8 cellular contexts compared by ENCODE assay signal in the genomic region with DNA sequence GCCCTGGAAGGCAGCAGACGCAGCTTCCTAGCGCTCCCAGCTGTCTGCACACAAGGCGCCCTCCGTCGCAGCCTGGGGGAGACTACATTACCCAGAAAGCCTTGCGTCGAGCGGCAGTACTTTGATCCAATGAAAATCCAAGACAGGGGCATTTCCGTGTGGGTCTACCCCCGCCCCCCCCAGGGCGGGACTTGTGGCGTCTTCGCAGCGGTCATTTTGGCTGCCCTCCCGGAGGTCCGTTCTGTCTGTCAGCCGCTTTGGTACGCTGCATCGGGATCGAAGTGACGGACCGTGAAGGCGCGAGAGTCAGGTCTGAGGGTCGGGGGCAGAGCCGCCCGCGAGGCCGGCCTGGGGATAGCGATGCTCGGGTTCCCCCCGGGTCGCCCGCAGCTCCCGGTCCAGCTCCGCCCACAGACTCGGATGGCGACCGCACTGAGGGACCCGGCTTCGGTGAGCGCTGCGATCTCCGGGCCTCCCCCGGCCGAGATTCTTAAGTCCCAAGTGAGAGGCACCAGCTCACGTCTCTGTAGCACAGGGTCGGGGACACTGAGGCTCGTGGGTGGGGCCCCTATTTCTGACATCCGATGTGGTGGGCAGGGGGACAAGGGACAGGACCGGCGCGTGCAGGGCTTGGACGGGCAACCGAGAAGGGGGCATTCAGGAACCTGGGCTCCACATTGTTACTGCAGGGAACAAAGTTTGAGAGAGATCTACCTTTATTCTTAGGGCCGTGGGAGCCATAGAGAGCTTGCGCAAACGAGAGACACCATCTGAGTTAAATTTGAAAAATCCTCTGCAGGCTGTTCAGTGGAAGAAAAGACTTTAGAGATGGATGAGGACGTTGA. TPM values are rescaled to one million over a fixed set of nuclear protein-coding genes. Genes with fewer than 3 reads are reported as not detected.
A peak's percentile ranks its signal among the peaks of the same experiment; 100 is the strongest.
DNase-seq lines count a peak whose midpoint lies in the region; ATAC-seq, FAIRE-seq and TF ChIP-seq lines count a peak whose summit lies in the region.

A gene (plus strand): TSS at position 182 of the 845 bp plus-strand sequence. CDS start 179 bp downstream, at position 361.

- H3K36me3 Mint-ChIP-seq in neural crest cell (ENCODE audit: low read depth) = peaks cover 65% of the 10 kb centered on the region

- no peaks in the 10 kb centered on the region for H4K20me1 ChIP-seq in Loucy (ENCODE audit: insufficient read depth, low read length, poor library complexity, severe bottlenecking)

- peak within 1 kb of the TSS; percentile 83 for H3K4me2 ChIP-seq in Loucy (ENCODE audit: low read depth, low read length, poor library complexity, severe bottlenecking)

- peak within 1 kb of the TSS; percentile 88 for H3K4me3 ChIP-seq in Loucy (ENCODE audit: low read length, poor library complexity, severe bottlenecking)
- H3K4me3 ChIP-seq in stomach = peak within 1 kb of the TSS; percentile 71 to 96 (median 84)

- ATAC-seq in foreskin keratinocyte = peak; percentile 97

- H3K4me3 Mint-ChIP-seq in neural crest cell = peak within 1 kb of the TSS; percentile 95

- H3K36me3 ChIP-seq in ES-I3 (ENCODE audit: insufficient read depth, low read length) (peaks cover 7% of the 10 kb centered on the region; the same call in 1 of the 2 replicates), Loucy (ENCODE audit: insufficient read depth, low read length) (peaks cover 12% of the 10 kb centered on the region; the same call in 1 of the 2 replicates), stomach (peaks cover 19 to 45% (median 38%) of the 10 kb centered on the region in 4 donors)

- H3K27ac ChIP-seq in foreskin keratinocyte (no peak within 1 kb of the TSS), stomach (peak within 1 kb of the TSS; percentile 77 to 89 (median 83))

- H3K27me3 Mint-ChIP-seq in neural crest cell (ENCODE audit: low read depth) = no peaks in the 10 kb centered on the region

- H3K9me3 ChIP-seq in ES-I3 (ENCODE audit: control insufficient read depth, insufficient read depth, low read length) (peaks cover 2% of the 10 kb centered on the region; the same call in 1 of the 2 replicates), Loucy (ENCODE audit: insufficient read depth, low read depth, low read length) (peaks cover 10% of the 10 kb centered on the region; the same call in 1 of the 2 replicates), stomach (peaks cover 10 to 59% (median 33%) of the 10 kb centered on the region in 4 donors)

- intact Hi-C loops in stomach (cut with DNase I; ENCODE audit: low total_unique reads) = no loop called here

- peaks cover 13% of the 10 kb centered on the region for H3K9me3 Mint-ChIP-seq in neural crest cell

- peak; percentile 95 for DNase-seq in H54 (ENCODE audit: insufficient read length, low spot score)
- peak; percentile 91 for DNase-seq in SIG-M5 treated with dmso at 0.1 percent for 504 hours (lab: John Stamatoyannopoulos, UW; ENCODE audit: unreplicated experiment)
- peak; percentile 88 for DNase-seq in activated gamma-delta T cell treated with Interleukin-2 at 50 U/mL for 16 hours
- DNase-seq in foreskin keratinocyte = peak; percentile 72 to 83
- peak; percentile 81 for DNase-seq in neural crest cell (ENCODE audit: low read depth, low spot score)
- peak; percentile 92 for DNase-seq in stomach

- H3K27ac Mint-ChIP-seq in neural crest cell (ENCODE audit: unreplicated experiment) = peak within 1 kb of the TSS; percentile 97

- H3K9me2 ChIP-seq in Loucy (replicated peaks; ENCODE audit: low read depth, low read length) = no peaks in the 10 kb centered on the region

- H3K4me1 ChIP-seq in ES-I3 (ENCODE audit: insufficient read depth, low read length) (no peaks in the 10 kb centered on the region), Loucy (ENCODE audit: insufficient read depth, low read length, poor library complexity, severe bottlenecking) (peaks cover 16% of the 10 kb centered on the region), foreskin keratinocyte (no peaks in the 10 kb centered on the region), stomach (peaks cover 0 to 21% (median 13%) of the 10 kb centered on the region in 4 donors)

- H3K27me3 ChIP-seq in Loucy (ENCODE audit: insufficient read depth, low read length, poor library complexity, severe bottlenecking) (no peaks in the 10 kb centered on the region), foreskin keratinocyte (no peaks in the 10 kb centered on the region), stomach (no peaks in the 10 kb centered on the region)

- TF ChIP-seq CTCF in Loucy (conservative IDR thresholded peaks at IDR 0.05; ENCODE audit: low read length) (no peak), foreskin keratinocyte (conservative IDR thresholded peaks at IDR 0.05) (peak; percentile 18), neural crest cell (conservative IDR thresholded peaks at IDR 0.05) (no peak), stomach (IDR thresholded peaks at IDR 0.05) (no peak)

- TF ChIP-seq POLR2A in H54 (IDR thresholded peaks at IDR 0.05; ENCODE audit: low read depth, low read length) (peak; percentile 88), stomach (IDR thresholded peaks at IDR 0.05) (no peak)

- H3K9ac ChIP-seq in ES-I3 (ENCODE audit: low read depth, low read length) (peak within 1 kb of the TSS; percentile 98), Loucy (ENCODE audit: low read depth, low read length, poor library complexity, severe bottlenecking) (peak within 1 kb of the TSS; percentile 81)

- no peak for TF ChIP-seq EP300 in stomach (IDR thresholded peaks at IDR 0.05)

- no peaks in the 10 kb centered on the region for H3F3A ChIP-seq in Loucy (ENCODE audit: low read depth)

- peak; percentile 74 for FAIRE-seq in H54 (lab: Jason Lieb, UNC)

- H2AFZ ChIP-seq in Loucy (ENCODE audit: low read length) = peak within 1 kb of the TSS; percentile 98

- H3K79me2 ChIP-seq in Loucy (ENCODE audit: insufficient read depth, low read length) = peaks cover 14% of the 10 kb centered on the region

- WGBS in stomach, 5 donors = 1 to 2% (median 1%) methylated on average over 22 to 59 of the region's 59 CpGs

- H3K4me1 Mint-ChIP-seq in neural crest cell = peaks cover 27% of the 10 kb centered on the region

RNA-seq across cellular contexts. Expression of the gene that starts here (rescaled TPM):
- 9.3 and 9.5 TPM in 2 replicates for total RNA-seq in foreskin keratinocyte
- 4.0 and 4.1 TPM in 2 replicates for polyA plus RNA-seq in foreskin keratinocyte
- total RNA-seq in neural crest cell = 22.9 and 23.4 TPM in 2 replicates
- total RNA-seq in stomach = 10 to 100 TPM in 3 of 5 donors, 1 to 10 TPM in 2; 5.4 to 37.1 (median 14.6) TPM
- 1 to 10 TPM; 4.4 to 9.8 (median 5.7) TPM for polyA plus RNA-seq in stomach
